In genomic region chr6:79158856-79159516, GRCh38 we compare ENCODE assay signal across 26 cellular contexts.
A peak's percentile ranks its signal among the peaks of the same experiment; 100 is the strongest.
DNase-seq lines count a peak whose midpoint lies in the region; ATAC-seq and TF ChIP-seq lines count a peak whose summit lies in the region.
"Had no signal": no experiment of that assay in that cellular context is flagged by ENCODE, and none has a peak within 500 bp of the region (broad histone marks: within the 10 kb centered on the region; RNA-seq: fewer than 3 reads in every experiment).

No MANE protein-coding gene starts in this region.

- H3K36me3 ChIP-seq in PC-3 (ENCODE audit: low read depth, low read length) (no peaks in the 10 kb centered on the region), BE2C (no peaks in the 10 kb centered on the region)
- H3K36me3 ChIP-seq: prostate gland, spleen, upper lobe of right lung had no signal

- H3K9ac ChIP-seq in PC-3 (ENCODE audit: low read length): no peak overlapping the region

- intact Hi-C loops in PC-3 (cut with micrococcal nuclease): no loop called here

- CTCF ChIA-PET in PC-3 (lab: Charles Lee): no interaction called here

- H3K27me3 Mint-ChIP-seq in nephron (ENCODE audit: low read depth): peaks cover 5% of the 10 kb centered on the region

- H3K36me3 Mint-ChIP-seq in nephron (ENCODE audit: low read depth): no peaks in the 10 kb centered on the region
- H3K36me3 Mint-ChIP-seq: CD4-positive, alpha-beta memory T cell; mesothelial cell of epicardium had no signal

- H2AFZ ChIP-seq in PC-3 (ENCODE audit: low read length): no peak overlapping the region

- H3K79me2 ChIP-seq in PC-3 (ENCODE audit: low read length): no peaks in the 10 kb centered on the region

- no TSS peak for BruUV-seq in PC-3 (replicated peaks; lab: Mats Ljungman, UMichigan)

- no peaks in the 10 kb centered on the region for H3F3A ChIP-seq in PC-3 (ENCODE audit: low read length, unreplicated experiment)

- no peak overlapping the region for H3K27ac ChIP-seq in PC-3 (ENCODE audit: low read length)
- H3K27ac ChIP-seq: coronary artery, prostate gland, spleen, upper lobe of right lung had no signal

- H3K4me3 ChIP-seq in PC-3 (ENCODE audit: low read length) (no peak overlapping the region), epithelial cell of proximal tubule (ENCODE audit: low read depth, low read length) (no peak overlapping the region), BE2C (ENCODE audit: low read depth, low read length) (no peak overlapping the region), foreskin fibroblast (ENCODE audit: low read depth in 1 of 2, low read length in 2 of 2) (no peak overlapping the region)
- H3K4me3 ChIP-seq: coronary artery, prostate gland, spleen, upper lobe of right lung had no signal

- peaks cover 16% of the 10 kb centered on the region for H3K4me1 Mint-ChIP-seq in nephron
- H3K4me1 Mint-ChIP-seq: CD4-positive, alpha-beta memory T cell; mesothelial cell of epicardium; nephron progenitor cell had no signal

- in situ Hi-C loops in Caki2 (cut with HindIII; ENCODE audit: low pct_unique_long_range_greater_than_20kb, low sequenced_read_pairs): no loop called here

- H3K9me3 ChIP-seq in PC-3 (ENCODE audit: low read length) (no peaks in the 10 kb centered on the region), BE2C (no peaks in the 10 kb centered on the region)
- H3K9me3 ChIP-seq: prostate gland, spleen, upper lobe of right lung had no signal

- H3K9me3 Mint-ChIP-seq in nephron: peaks cover 2% of the 10 kb centered on the region
- H3K9me3 Mint-ChIP-seq: CD4-positive, alpha-beta memory T cell; mesothelial cell of epicardium; nephron progenitor cell; T-helper 1 cell treated with Interleukin-12 subunit alpha and Interleukin-12 subunit beta and Interleukin-4 antibody, amounts not matched to agents 30 μg/mL and 1 μg/mL, for 36 hours had no signal

- H3K27ac Mint-ChIP-seq in nephron: peak overlapping the region; percentile 83 to 91 (median 88)
- H3K27ac Mint-ChIP-seq: activated naive CD4-positive, alpha-beta T cell treated with anti-CD3 and anti-CD28 coated beads, Interleukin-2, amount 50 U/mL, for 72 hours; activated T-cell treated with anti-CD3 and anti-CD28 coated beads, Interleukin-2, amount 50 U/mL, for 72 hours; CD4-positive, alpha-beta memory T cell; mesothelial cell of epicardium; nephron progenitor cell; T-helper 1 cell treated with Interleukin-12 subunit alpha and Interleukin-12 subunit beta and Interleukin-4 antibody, amounts not matched to agents 30 μg/mL and 1 μg/mL, for 36 hours; WTC11 had no signal

- no peak overlapping the region for H3K4me2 ChIP-seq in PC-3 (ENCODE audit: low read length)

- POLR2A ChIA-PET in PC-3 (lab: Charles Lee; ENCODE audit: unreplicated experiment): no interaction called here

- no peaks in the 10 kb centered on the region for H3K4me1 ChIP-seq in PC-3 (ENCODE audit: insufficient read depth, low read length)
- H3K4me1 ChIP-seq in BE2C: no peaks in the 10 kb centered on the region
- H3K4me1 ChIP-seq: prostate gland, spleen, upper lobe of right lung had no signal

- no peaks in the 10 kb centered on the region for H3K9me2 ChIP-seq in PC-3 (replicated peaks; ENCODE audit: low read length)

- DNase-seq in Caki2 (ENCODE audit: low read depth) (peak; percentile 79), PC-3 (peak; percentile 2), epithelial cell of proximal tubule (ENCODE audit: low read depth) (peak; percentile 88), NCI-H1930 (lab: John Stamatoyannopoulos, UW) (no peak), BE2C (no peak), foreskin fibroblast (no peak)
- DNase-seq: activated CD8-positive, alpha-beta memory T cell treated with anti-CD3 and anti-CD28 coated beads for 24 hours; activated T-cell treated with anti-CD3 and anti-CD28 coated beads, Interleukin-2, amount 50 U/mL, for 72 hours; CD4-positive, alpha-beta memory T cell; DND-41; hippocampal formation; NCI-H1105 treated with DMSO at 0.1 percent for 48 hours; NCI-H69; nephron progenitor cell; SIG-M5; spleen; stimulated activated CD4-positive, alpha-beta T cell treated with anti-CD3 and anti-CD28 coated beads, Interleukin-4, amount 100 ng/mL, for 4 hours; upper lobe of right lung had no signal

- no peak for TF ChIP-seq CTCF in PC-3 (conservative IDR thresholded peaks at IDR 0.05; ENCODE audit: low read depth, low read length)
- no peak for TF ChIP-seq CTCF in epithelial cell of proximal tubule (conservative IDR thresholded peaks at IDR 0.05; ENCODE audit: low read depth, low read length)
- TF ChIP-seq CTCF in nephron (IDR thresholded peaks at IDR 0.05; ENCODE audit: unreplicated experiment in 3 of 3): no peak
- no peak for TF ChIP-seq CTCF in BE2C (IDR thresholded peaks at IDR 0.05; ENCODE audit: low read depth, low read length)
- no peak for TF ChIP-seq CTCF in foreskin fibroblast (IDR thresholded peaks at IDR 0.05; ENCODE audit: low read depth, low read length)

- peak overlapping the region in 1 of 3 experiments; percentile 34 for H3K4me3 Mint-ChIP-seq in nephron
- H3K4me3 Mint-ChIP-seq: activated T-cell treated with anti-CD3 and anti-CD28 coated beads, Interleukin-2, amount 50 U/mL, for 72 hours; CD4-positive, alpha-beta memory T cell; mesothelial cell of epicardium; nephron progenitor cell; T-helper 1 cell treated with Interleukin-12 subunit alpha and Interleukin-12 subunit beta and Interleukin-4 antibody, amounts not matched to agents 30 μg/mL and 1 μg/mL, for 36 hours; WTC11 had no signal

- no peaks in the 10 kb centered on the region for H3K27me3 ChIP-seq in PC-3 (ENCODE audit: low read length)
- H3K27me3 ChIP-seq in BE2C: no peaks in the 10 kb centered on the region
- H3K27me3 ChIP-seq: spleen, upper lobe of right lung had no signal

- H4K20me1 ChIP-seq in PC-3 (ENCODE audit: low read length): no peaks in the 10 kb centered on the region

- no peak for ATAC-seq in PC-3
- no peak for ATAC-seq in GM21423 (IDR thresholded peaks at IDR 0.05; ENCODE audit: unreplicated experiment)
- ATAC-seq: activated naive CD4-positive, alpha-beta T cell treated with anti-CD3 and anti-CD28 coated beads, Interleukin-2, amount 50 U/mL, for 72 hours; activated T-cell treated with anti-CD3 and anti-CD28 coated beads, Interleukin-2, amount 50 U/mL, for 72 hours; upper lobe of right lung; WTC11 had no signal

Comparison
In these comparisons a context has a peak if more than half of its experiments do, and no peak if none do; other contexts are left out.
1. DNase-seq: peak in Caki2 (single experiment), PC-3 (single experiment) and epithelial cell of proximal tubule (single experiment); none in NCI-H1930 (0 of 2), BE2C (single experiment) and foreskin fibroblast (0 of 2).